8 cellular contexts compared by ENCODE assay signal in genomic region chr10:133324198-133324792, GRCh38. TPM values are rescaled to one million over a fixed set of nuclear protein-coding genes. Genes with fewer than 3 reads are reported as not detected.
DNase-seq lines count a peak whose midpoint lies in the region; ATAC-seq and TF ChIP-seq lines count a peak whose summit lies in the region.

No MANE protein-coding gene starts in this region.

- no peak for TF ChIP-seq CTCF in WERI-Rb-1 (IDR thresholded peaks at IDR 0.05; ENCODE audit: low read depth, low read length)
- no peak for TF ChIP-seq CTCF in dorsolateral prefrontal cortex (IDR thresholded peaks at IDR 0.05 in 54 of 56, conservative IDR thresholded peaks at IDR 0.05 in 2 of 56; ENCODE audit: low read depth in 1 of 56, partially characterized antibody in 56 of 56)
- no peak for TF ChIP-seq CTCF in transverse colon (IDR thresholded peaks at IDR 0.05)
- TF ChIP-seq CTCF in progenitor cell of endocrine pancreas (IDR thresholded peaks at IDR 0.05; ENCODE audit: unreplicated experiment) = no peak

- peaks cover 50% of the 10 kb centered on the region for H3K27me3 Mint-ChIP-seq in progenitor cell of endocrine pancreas

- peak; percentile 60 for ATAC-seq in GM19035 (IDR thresholded peaks at IDR 0.05; ENCODE audit: unreplicated experiment)

- H3K27ac ChIP-seq in WERI-Rb-1 (no peak overlapping the region; the same call in 1 of the 2 replicates), dorsolateral prefrontal cortex (peak overlapping the region in 1 of 59 donors; percentile 5), mucosa of rectum (ENCODE audit: low read depth in 2 of 2, low read length in 2 of 2) (no peak overlapping the region), transverse colon (peak overlapping the region in 2 of 4 donors; percentile 7 to 37)

- H3K9ac ChIP-seq in mucosa of rectum (ENCODE audit: low read depth in 1 of 2, low read length in 2 of 2) = no peak overlapping the region

- DNase-seq in NCI-H128 (lab: John Stamatoyannopoulos, UW; ENCODE audit: unreplicated experiment) (peak; percentile 11), WERI-Rb-1 (peak; percentile 93), dorsolateral prefrontal cortex (peak in 7 of 10 donors; percentile 40 to 76 (median 62)), transverse colon (peak; percentile 84), progenitor cell of endocrine pancreas (ENCODE audit: low spot score, unreplicated experiment) (no peak), pons (ENCODE audit: low spot score) (no peak)

- no peak overlapping the region for H3K4me3 Mint-ChIP-seq in progenitor cell of endocrine pancreas (ENCODE audit: low read depth)

- peak overlapping the region; percentile 40 for H3K4me3 ChIP-seq in WERI-Rb-1 (ENCODE audit: low read depth, low read length)
- H3K4me3 ChIP-seq in dorsolateral prefrontal cortex = peak overlapping the region in 14 of 59 donors; percentile 5 to 68 (median 60)
- H3K4me3 ChIP-seq in mucosa of rectum (ENCODE audit: low read length in 2 of 2) = peak overlapping the region; percentile 46 to 55
- peak overlapping the region in 2 of 4 donors; percentile 24 to 32 for H3K4me3 ChIP-seq in transverse colon

- intact Hi-C loops in dorsolateral prefrontal cortex (cut with DNase I) = no loop called here
- intact Hi-C loops in transverse colon (cut with DNase I; ENCODE audit: low total_unique reads) = no loop called here

- peaks cover 8% of the 10 kb centered on the region for H3K9me3 ChIP-seq in WERI-Rb-1 (ENCODE audit: severe bottlenecking)
- H3K9me3 ChIP-seq in mucosa of rectum (ENCODE audit: control insufficient read depth in 2 of 2, low read length in 2 of 2) = no peaks in the 10 kb centered on the region
- H3K9me3 ChIP-seq in transverse colon = no peaks in the 10 kb centered on the region

- H3K4me1 ChIP-seq in mucosa of rectum (ENCODE audit: control insufficient read depth in 2 of 2, insufficient read depth in 2 of 2, low read length in 2 of 2) (peaks cover 4 to 8% of the 10 kb centered on the region in 2 donors), transverse colon (peaks cover 12 to 19% (median 17%) of the 10 kb centered on the region in 4 donors)

- H3K9me3 Mint-ChIP-seq in progenitor cell of endocrine pancreas (ENCODE audit: low read depth) = no peaks in the 10 kb centered on the region

- peaks cover 4% of the 10 kb centered on the region for H3K4me1 Mint-ChIP-seq in progenitor cell of endocrine pancreas (ENCODE audit: low read depth)

- no peak for TF ChIP-seq POLR2A in transverse colon (IDR thresholded peaks at IDR 0.05)

- TF ChIP-seq EP300 in transverse colon (IDR thresholded peaks at IDR 0.05; ENCODE audit: low read depth) = no peak

- H3K36me3 Mint-ChIP-seq in progenitor cell of endocrine pancreas (ENCODE audit: insufficient read depth) = no peaks in the 10 kb centered on the region

- H3K27me3 ChIP-seq in WERI-Rb-1 (ENCODE audit: insufficient read depth, low read depth, severe bottlenecking) (no peaks in the 10 kb centered on the region), dorsolateral prefrontal cortex (peaks cover 0 to 42% (median 20%) of the 10 kb centered on the region in 45 donors), mucosa of rectum (ENCODE audit: control insufficient read depth in 2 of 2, insufficient read depth in 2 of 2, low read length in 2 of 2) (peaks cover 36 to 46% of the 10 kb centered on the region in 2 donors), transverse colon (peaks cover 47% of the 10 kb centered on the region)

- in situ Hi-C loops in transverse colon (cut with MboI; ENCODE audit: low pct_ligation_motif_present in 1 of 4, low pct_unique_long_range_greater_than_20kb in 1 of 4, low sequenced_read_pairs in 3 of 4) = loop anchor here in 1 of 4 donors (10.0 kb wide), 1 partner anchor 179 kb away; no protein-coding TSS in a partner anchor

- H3K27ac Mint-ChIP-seq in progenitor cell of endocrine pancreas = no peak overlapping the region

- WGBS in transverse colon (ENCODE audit: low coverage in 1 of 2), 2 donors = 10% methylated on average over 5 of the region's 13 CpGs; no CpG with 5 or more reads in 1 of the 2 donors

- H3K36me3 ChIP-seq in WERI-Rb-1 (no peaks in the 10 kb centered on the region), mucosa of rectum (ENCODE audit: control insufficient read depth in 2 of 2, insufficient read depth in 2 of 2, low read length in 2 of 2) (no peaks in the 10 kb centered on the region), transverse colon (no peaks in the 10 kb centered on the region)

RNA-seq across cellular contexts. Expression of gene CALY, which starts 12.4 kb away (rescaled TPM):
- total RNA-seq in dorsolateral prefrontal cortex (100 to 1,000 TPM in 119 of 120 experiments, 10 to 100 TPM in 1; 79.8 to 353 (median 247) TPM), transverse colon (1 to 10 TPM in 1 of 4 donors, under 1 TPM in 1, not detected in 2; 0.82 to 1.3 TPM), progenitor cell of endocrine pancreas (2.3 and 2.5 TPM in 2 replicates)

RNA-seq across cellular contexts. Expression of gene ZNF511, which starts 15.6 kb away (rescaled TPM):
- 10 to 100 TPM; 15.3 to 36.6 (median 26.1) TPM for total RNA-seq in dorsolateral prefrontal cortex
- 100 to 1,000 TPM in 1 of 4 donors, 10 to 100 TPM in 3; 21.8 to 104 (median 27.2) TPM for total RNA-seq in transverse colon
- 54.2 and 56.8 TPM in 2 replicates for total RNA-seq in progenitor cell of endocrine pancreas

RNA-seq across cellular contexts. Expression of gene TUBGCP2, which starts 15.6 kb away (rescaled TPM):
- total RNA-seq in dorsolateral prefrontal cortex = 10 to 100 TPM; 43.1 to 87.2 (median 61.0) TPM
- 10 to 100 TPM; 37.5 to 68.3 (median 47.6) TPM for total RNA-seq in transverse colon
- total RNA-seq in progenitor cell of endocrine pancreas = 63.2 and 77.0 TPM in 2 replicates

RNA-seq across cellular contexts. Expression of gene PRAP1, which starts 22.9 kb away (rescaled TPM):
- 1 to 10 TPM in 3 of 120 experiments, under 1 TPM in 10, not detected in 107; 0.54 to 1.3 (median 0.75) TPM for total RNA-seq in dorsolateral prefrontal cortex
- total RNA-seq in transverse colon = 100 to 1,000 TPM in 3 of 4 donors, 1 to 10 TPM in 1; 3.8 to 990 (median 495) TPM
- 0.62 TPM in 1 of 2 replicates, not detected in the other for total RNA-seq in progenitor cell of endocrine pancreas

RNA-seq across cellular contexts. Expression of gene FUOM, which starts 33.5 kb away (rescaled TPM):
- 1 to 10 TPM in 119 of 120 experiments, under 1 TPM in 1; 0.85 to 9.8 (median 4.0) TPM for total RNA-seq in dorsolateral prefrontal cortex
- 10 to 100 TPM in 3 of 4 donors, 1 to 10 TPM in 1; 1.2 to 43.3 (median 28.8) TPM for total RNA-seq in transverse colon
- 14.7 and 16.2 TPM in 2 replicates for total RNA-seq in progenitor cell of endocrine pancreas

Comparison
In these comparisons a context has a peak if more than half of its experiments do, and no peak if none do; other contexts are left out.
1. DNase-seq: peak in NCI-H128 (single experiment), WERI-Rb-1 (single experiment), dorsolateral prefrontal cortex (7 of 10) and transverse colon (single experiment); none in progenitor cell of endocrine pancreas (single experiment) and pons (single experiment).
2. RNA of gene CALY, which starts 12.4 kb away (total RNA-seq): 79.8 to 353 TPM in dorsolateral prefrontal cortex; 2.3 to 2.5 TPM in progenitor cell of endocrine pancreas and 0.82 to 1.3 TPM in transverse colon; every median in the first group is over 10 times any median in the second.